1 cellular context compared by ENCODE assay signal in the genomic region with DNA sequence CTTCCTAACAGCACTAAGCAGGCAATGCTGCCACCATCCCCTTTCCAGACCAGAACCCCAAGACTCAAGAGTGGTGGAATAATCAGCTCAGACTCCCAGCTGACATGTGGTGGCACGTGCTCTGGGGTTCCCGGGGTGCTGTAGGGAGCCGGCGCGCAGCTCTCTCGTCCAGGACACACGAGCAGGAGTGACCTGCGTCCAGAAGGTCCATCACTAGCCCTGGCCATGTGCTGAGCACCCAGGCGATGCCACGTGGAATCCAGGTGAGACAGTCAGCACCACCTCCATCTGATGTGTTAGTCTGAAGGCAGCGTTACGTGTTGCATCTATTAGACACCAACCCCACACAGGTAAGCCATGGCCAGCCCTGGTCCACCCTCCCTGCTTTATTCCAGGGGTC.
TF ChIP-seq lines count a peak whose summit lies in the region.

No MANE protein-coding gene starts in this region.

TF ChIP-seq in H1, 55 proteins besides CTCF, POLR2A, EP300 and RAD21:
- TF ChIP-seq BCL11A (IDR thresholded peaks at IDR 0.05; ENCODE audit: low read depth in 2 of 2, low read length in 2 of 2) (no peak), NANOG (IDR thresholded peaks at IDR 0.05; ENCODE audit: insufficient read depth, low read depth, low read length, poor library complexity, severe bottlenecking) (no peak), SRF (IDR thresholded peaks at IDR 0.05; ENCODE audit: low read depth, low read length) (no peak), BRCA1 (IDR thresholded peaks at IDR 0.05; ENCODE audit: low read depth, low read length) (no peak), TAF1 (IDR thresholded peaks at IDR 0.05; ENCODE audit: low read depth, low read length) (no peak), SP2 (IDR thresholded peaks at IDR 0.05; ENCODE audit: low read length) (no peak), HDAC2 (IDR thresholded peaks at IDR 0.05; ENCODE audit: borderline replicate concordance in 1 of 2, low read depth in 2 of 2, low read length in 2 of 2) (no peak)
TF ChIP-seq in H1: peak in this region for 0.
